ENCODE assay signal across 8 cellular contexts in the genomic region with DNA sequence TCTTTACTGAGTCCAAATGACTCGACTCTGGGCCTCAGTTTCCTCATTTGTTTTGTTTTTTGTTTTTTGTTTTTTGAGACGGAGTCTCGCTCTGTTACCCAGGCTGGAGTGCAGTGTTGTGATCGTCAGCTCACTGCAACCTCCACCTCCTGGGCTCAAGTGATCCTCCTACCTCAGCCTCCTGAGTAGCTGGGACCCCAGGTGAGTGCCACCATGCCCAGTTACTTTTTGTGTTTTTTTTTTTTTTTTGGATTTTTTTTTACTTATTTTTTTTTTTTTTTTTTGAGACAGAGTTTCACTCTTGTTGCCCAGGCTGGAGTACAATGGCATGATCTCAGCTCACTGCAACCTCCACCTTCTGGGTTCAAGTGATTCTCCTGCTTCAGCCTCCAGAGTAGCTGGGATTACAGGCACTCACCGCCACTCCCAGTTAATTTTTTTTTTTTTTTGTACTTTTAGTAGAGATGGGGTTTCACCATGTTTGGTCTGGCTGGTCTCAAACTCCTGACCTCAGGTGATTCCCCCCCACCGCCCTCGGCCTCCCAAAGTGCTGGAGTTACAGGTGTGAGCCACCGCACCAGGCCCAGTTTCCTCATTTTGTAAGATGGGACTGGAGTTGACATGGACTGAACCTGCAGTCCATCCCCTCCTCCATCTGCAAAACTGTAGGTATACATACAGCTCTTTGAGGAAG. TPM values are rescaled to one million over a fixed set of nuclear protein-coding genes. Genes with fewer than 3 reads are reported as not detected.
DNase-seq lines count a peak whose midpoint lies in the region; ATAC-seq and TF ChIP-seq lines count a peak whose summit lies in the region.
"Not testable (repeated sequence)": the region's sequence is repeated elsewhere in the genome, so short reads cannot be mapped to it uniquely, and the experiment has no call there.
"Had no signal": no experiment of that assay in that cellular context is flagged by ENCODE, and none has a peak within 500 bp of the region (broad histone marks: within the 10 kb centered on the region; RNA-seq: fewer than 3 reads in every experiment).

No MANE protein-coding gene starts in this region.

- not testable (repeated sequence) for H3K9me3 Mint-ChIP-seq in progenitor cell of endocrine pancreas (ENCODE audit: low read depth)

- H3K4me1 ChIP-seq in HCT116 (ENCODE audit: control insufficient read depth in 1 of 2, insufficient read depth in 2 of 2, low read length in 2 of 2) (peaks cover 13 to 28% of the 10 kb centered on the region in 2 experiments), ascending aorta (peaks cover 12 to 31% of the 10 kb centered on the region in 2 donors), fibroblast of lung (ENCODE audit: control insufficient read depth, extremely low read depth, insufficient read depth, low read length) (peaks cover 11% of the 10 kb centered on the region), stomach smooth muscle (ENCODE audit: control insufficient read depth, insufficient read depth, low read length) (peaks cover 38% of the 10 kb centered on the region)
- not testable (repeated sequence) for H3K4me1 ChIP-seq in lung (ENCODE audit: control insufficient read depth in 2 of 2, insufficient read depth in 2 of 2, low read length in 2 of 2)

- CTCF ChIA-PET in HCT116 (lab: Charles Lee): interaction anchor here (0.6 to 1.4 kb wide), 8 partner anchors 9 to 127 kb away, joined by 3 to 6 read pairs (median 4); partner anchors contain the start of genes CATIP and CTDSP1

- not testable (repeated sequence) for DNase-seq in HCT116 (ENCODE audit: low read depth, low spot score); ascending aorta (ENCODE audit: low spot score in 2 of 2); fibroblast of lung (ENCODE audit: low read depth in 2 of 2); lung (ENCODE audit: low spot score); progenitor cell of endocrine pancreas (ENCODE audit: low spot score, unreplicated experiment)

- H3K27ac Mint-ChIP-seq in progenitor cell of endocrine pancreas: peak overlapping the region; percentile 82

- H3K27ac ChIP-seq in HCT116 (ENCODE audit: low read depth, low read length) (peak overlapping the region; percentile 34), VCaP (peak overlapping the region; percentile 66), ascending aorta (peak overlapping the region; percentile 74 to 80), fibroblast of lung (ENCODE audit: insufficient read depth, low read length) (peak overlapping the region; percentile 57), lung (ENCODE audit: low read depth in 1 of 2, low read length in 1 of 2) (peak overlapping the region; percentile 22 to 55), stomach smooth muscle (ENCODE audit: low read length) (peak overlapping the region; percentile 64)

- not testable (repeated sequence) for H3K27me3 ChIP-seq in HCT116 (ENCODE audit: insufficient read depth, low read length); ascending aorta; fibroblast of lung (ENCODE audit: control insufficient read depth, insufficient read depth, low read length); lung (ENCODE audit: control insufficient read depth, insufficient read depth); stomach smooth muscle (ENCODE audit: control insufficient read depth in 1 of 2, insufficient read depth in 2 of 2, low read length in 2 of 2)

- H3K4me3 ChIP-seq in HCT116 (replicated peaks in 1 of 2; ENCODE audit: low read depth in 1 of 2, low read length in 2 of 2); ascending aorta; fibroblast of lung (replicated peaks in 1 of 4; ENCODE audit: control extremely low read depth in 1 of 4, insufficient read depth in 1 of 4, low read depth in 3 of 4, low read length in 4 of 4); lung: not testable (repeated sequence)
- peak overlapping the region in 1 of 2 donors; percentile 57 for H3K4me3 ChIP-seq in stomach smooth muscle (ENCODE audit: low read length in 2 of 2)

- not testable (repeated sequence) for H3K4me3 Mint-ChIP-seq in progenitor cell of endocrine pancreas (ENCODE audit: low read depth)

- H3K9me2 ChIP-seq in HCT116 (ENCODE audit: insufficient read depth): not testable (repeated sequence)

- H3K4me1 Mint-ChIP-seq in progenitor cell of endocrine pancreas (ENCODE audit: low read depth): peaks cover 19% of the 10 kb centered on the region

- RAD21 ChIA-PET in HCT116 (lab: Charles Lee; ENCODE audit: low non-redundant PET in 1 of 2, low total read pairs in 2 of 2, uncharacterized antibody in 2 of 2, unreplicated experiment in 2 of 2): interaction anchor here in 1 of 2 experiments (1.2 kb wide), 1 partner anchor 13 kb away, joined by 3 read pairs; no protein-coding TSS in a partner anchor

- POLR2A ChIA-PET in HCT116 (lab: Charles Lee): interaction anchor here (3.0 kb wide), 1 partner anchor 14 kb away, joined by 10 read pairs; no protein-coding TSS in a partner anchor

- not testable (repeated sequence) for TF ChIP-seq CTCF in HCT116 (IDR thresholded peaks at IDR 0.05 in 2 of 3, conservative IDR thresholded peaks at IDR 0.05 in 1 of 3; ENCODE audit: borderline replicate concordance in 1 of 3, insufficient read depth in 1 of 3, low read depth in 2 of 3, low read length in 2 of 3); VCaP (conservative IDR thresholded peaks at IDR 0.05); ascending aorta (IDR thresholded peaks at IDR 0.05); fibroblast of lung (conservative IDR thresholded peaks at IDR 0.05 in 1 of 2, IDR thresholded peaks at IDR 0.05 in 1 of 2; ENCODE audit: low read depth in 1 of 2, low read length in 2 of 2); lung (IDR thresholded peaks at IDR 0.05; ENCODE audit: control extremely low read depth, extremely low read depth); progenitor cell of endocrine pancreas (IDR thresholded peaks at IDR 0.05; ENCODE audit: unreplicated experiment)

- not testable (repeated sequence) for TF ChIP-seq RAD21 in HCT116 (IDR thresholded peaks at IDR 0.05; ENCODE audit: low read depth)

- not testable (repeated sequence) for ATAC-seq in HCT116; lung (ENCODE audit: insufficient read depth, low FRiP score)

- H3K27me3 Mint-ChIP-seq in progenitor cell of endocrine pancreas: not testable (repeated sequence)

- H3K79me2 ChIP-seq in HCT116 (ENCODE audit: insufficient read depth, low read length) (peaks cover 23% of the 10 kb centered on the region), fibroblast of lung (ENCODE audit: control insufficient read depth, insufficient read depth, low read length) (peaks cover 16% of the 10 kb centered on the region)

- not testable (repeated sequence) for H3K9ac ChIP-seq in HCT116 (ENCODE audit: low read length); fibroblast of lung (ENCODE audit: insufficient read depth, low read length); stomach smooth muscle (ENCODE audit: low read length in 2 of 2)

- BruUV-seq in HCT116 (replicated peaks; lab: Mats Ljungman, UMichigan): not testable (repeated sequence)

- H2AFZ ChIP-seq in HCT116 (ENCODE audit: low read depth, low read length, poor library complexity, severe bottlenecking); fibroblast of lung (ENCODE audit: low read length): not testable (repeated sequence)

- TF ChIP-seq POLR2A in HCT116 (IDR thresholded peaks at IDR 0.05; ENCODE audit: borderline replicate concordance, extremely low read depth, insufficient read depth, insufficient read length): not testable (repeated sequence)

- intact Hi-C loops in HCT116 (cut with micrococcal nuclease) (loop anchor here (2.0 to 5.0 kb wide), 2 partner anchors 86 to 573 kb away; no protein-coding TSS in a partner anchor), ascending aorta (cut with DNase I) (loop anchor here (5.0 kb wide), 3 partner anchors 56 to 294 kb away; partner anchors contain the start of genes ARPC2, CNOT9 and USP37)

- H3K4me2 ChIP-seq in HCT116 (ENCODE audit: low read length): peak overlapping the region; percentile 14; the same call in 1 of the 2 replicates
- not testable (repeated sequence) for H3K4me2 ChIP-seq in fibroblast of lung (ENCODE audit: extremely low read depth, insufficient read depth, low read length)

- H3K36me3 ChIP-seq in HCT116 (ENCODE audit: control insufficient read depth in 1 of 2, insufficient read depth in 2 of 2, low read length in 2 of 2) (peaks cover 24 to 35% of the 10 kb centered on the region in 2 experiments; a peak in 3 of 4 replicates), ascending aorta (peaks cover 46 to 49% of the 10 kb centered on the region in 2 donors), fibroblast of lung (ENCODE audit: control insufficient read depth, insufficient read depth, low read length) (peaks cover 25% of the 10 kb centered on the region), lung (ENCODE audit: control insufficient read depth in 2 of 2, insufficient read depth in 2 of 2, low read length in 2 of 2) (peaks cover 24 to 42% of the 10 kb centered on the region in 2 donors), stomach smooth muscle (ENCODE audit: control insufficient read depth in 2 of 2, insufficient read depth in 2 of 2, low read length in 2 of 2) (peaks cover 45 to 46% of the 10 kb centered on the region in 2 donors)

- peaks cover 14% of the 10 kb centered on the region for H3K36me3 Mint-ChIP-seq in progenitor cell of endocrine pancreas (ENCODE audit: insufficient read depth)

- 83 to 94% methylated on average over 8 of the region's 8 CpGs for WGBS in lung, 2 donors

- not testable (repeated sequence) for H4K20me1 ChIP-seq in HCT116 (ENCODE audit: insufficient read depth); fibroblast of lung (ENCODE audit: control insufficient read depth, extremely low read depth, insufficient read depth, low read length)

- H3K9me3 ChIP-seq in HCT116 (ENCODE audit: control insufficient read depth in 1 of 2, insufficient read depth in 1 of 2, low read depth in 1 of 2, low read length in 2 of 2); ascending aorta; fibroblast of lung (ENCODE audit: control insufficient read depth, insufficient read depth, low read depth, low read length); lung (ENCODE audit: control insufficient read depth in 2 of 2, insufficient read depth in 1 of 2, low read length in 1 of 2); stomach smooth muscle (ENCODE audit: control insufficient read depth in 2 of 2, low read length in 2 of 2): not testable (repeated sequence)

RNA-seq across cellular contexts. Expression of gene PNKD, which starts 3.0 kb away (rescaled TPM):
- total RNA-seq in HCT116 (2021; ENCODE audit: unreplicated experiment) (58.1 TPM), ascending aorta (45.8 TPM), fibroblast of lung (21.3 and 27.7 TPM in 2 replicates), lung (100 to 1,000 TPM in 1 of 2 donors, 10 to 100 TPM in 1; 83.8 to 119 TPM), progenitor cell of endocrine pancreas (54.3 and 54.5 TPM in 2 replicates)
- polyA plus RNA-seq in HCT116 (2012): 49.4 and 64.8 TPM in 2 replicates
- polyA plus RNA-seq in fibroblast of lung (29.1 and 32.8 TPM in 2 replicates), lung (100 to 1,000 TPM; 110 to 137 TPM)
- 60.5 and 71.5 TPM in 2 replicates for polyA plus RNA-seq in fibroblast of lung (2012)
- polyA minus RNA-seq in fibroblast of lung (ENCODE audit: low replicate concordance): 55.2 and 112 TPM in 2 replicates

RNA-seq across cellular contexts. Expression of gene AAMP, which starts 3.4 kb away (rescaled TPM):
- total RNA-seq in HCT116 (2021; ENCODE audit: unreplicated experiment) (111 TPM), ascending aorta (73.7 TPM), fibroblast of lung (110 and 139 TPM in 2 replicates), lung (100 to 1,000 TPM in 1 of 2 donors, 10 to 100 TPM in 1; 72.9 to 193 TPM), progenitor cell of endocrine pancreas (79.2 and 85.2 TPM in 2 replicates)
- 129 and 173 TPM in 2 replicates for polyA plus RNA-seq in HCT116 (2012)
- polyA plus RNA-seq in fibroblast of lung (53.1 and 60.4 TPM in 2 replicates), lung (10 to 100 TPM; 62.0 to 84.2 TPM)
- 67.3 and 91.0 TPM in 2 replicates for polyA plus RNA-seq in fibroblast of lung (2012)
- 54.7 and 74.9 TPM in 2 replicates for polyA minus RNA-seq in fibroblast of lung (ENCODE audit: low replicate concordance)

RNA-seq across cellular contexts. Expression of gene GPBAR1, which starts 12.5 kb away (rescaled TPM):
- total RNA-seq in HCT116 (2021; ENCODE audit: unreplicated experiment): 0.27 TPM
- polyA plus RNA-seq in HCT116 (2012): 0.10 and 0.16 TPM in 2 replicates
- total RNA-seq in ascending aorta: not detected
- total RNA-seq in fibroblast of lung: under 0.01 TPM in 1 of 2 replicates, not detected in the other
- polyA plus RNA-seq in fibroblast of lung: 0.02 TPM in 1 of 2 replicates, not detected in the other
- polyA plus RNA-seq in fibroblast of lung (2012): 0.08 TPM in 1 of 2 replicates, not detected in the other
- polyA minus RNA-seq in fibroblast of lung (ENCODE audit: low replicate concordance): not detected in 2 replicates
- 1 to 10 TPM in 1 of 2 donors, under 1 TPM in 1; 0.60 to 3.2 TPM for total RNA-seq in lung
- polyA plus RNA-seq in lung: 1 to 10 TPM; 1.0 to 3.3 TPM
- 9.1 and 9.7 TPM in 2 replicates for total RNA-seq in progenitor cell of endocrine pancreas
- total RNA-seq: dermis blood vessel endothelial cell had no signal

RNA-seq across cellular contexts. Expression of gene TMBIM1, which starts 18.9 kb away (rescaled TPM):
- 91.0 TPM for total RNA-seq in HCT116 (2021; ENCODE audit: unreplicated experiment)
- polyA plus RNA-seq in HCT116 (2012): 138 and 165 TPM in 2 replicates
- 320 TPM for total RNA-seq in ascending aorta
- 168 and 235 TPM in 2 replicates for total RNA-seq in fibroblast of lung
- 170 and 181 TPM in 2 replicates for polyA plus RNA-seq in fibroblast of lung
- 165 and 172 TPM in 2 replicates for polyA plus RNA-seq in fibroblast of lung (2012)
- 475 and 604 TPM in 2 replicates for polyA minus RNA-seq in fibroblast of lung (ENCODE audit: low replicate concordance)
- 100 to 1,000 TPM; 106 to 258 TPM for total RNA-seq in lung
- polyA plus RNA-seq in lung: 100 to 1,000 TPM in 1 of 2 donors, 10 to 100 TPM in 1; 92.1 to 188 TPM
- 131 and 137 TPM in 2 replicates for total RNA-seq in progenitor cell of endocrine pancreas

RNA-seq across cellular contexts. Expression of gene ARPC2, which starts 56.4 kb away (rescaled TPM):
- total RNA-seq in HCT116 (2021; ENCODE audit: unreplicated experiment) (187 TPM), ascending aorta (237 TPM), fibroblast of lung (130 and 199 TPM in 2 replicates), lung (100 to 1,000 TPM; 284 to 332 TPM), progenitor cell of endocrine pancreas (153 and 160 TPM in 2 replicates)
- polyA plus RNA-seq in HCT116 (2012): 180 and 182 TPM in 2 replicates
- polyA plus RNA-seq in fibroblast of lung (778 and 893 TPM in 2 replicates), lung (100 to 1,000 TPM; 190 to 490 TPM)
- 427 and 476 TPM in 2 replicates for polyA plus RNA-seq in fibroblast of lung (2012)
- polyA minus RNA-seq in fibroblast of lung (ENCODE audit: low replicate concordance): 162 and 180 TPM in 2 replicates
